ENCODE assay signal across 24 cellular contexts in the genomic region with DNA sequence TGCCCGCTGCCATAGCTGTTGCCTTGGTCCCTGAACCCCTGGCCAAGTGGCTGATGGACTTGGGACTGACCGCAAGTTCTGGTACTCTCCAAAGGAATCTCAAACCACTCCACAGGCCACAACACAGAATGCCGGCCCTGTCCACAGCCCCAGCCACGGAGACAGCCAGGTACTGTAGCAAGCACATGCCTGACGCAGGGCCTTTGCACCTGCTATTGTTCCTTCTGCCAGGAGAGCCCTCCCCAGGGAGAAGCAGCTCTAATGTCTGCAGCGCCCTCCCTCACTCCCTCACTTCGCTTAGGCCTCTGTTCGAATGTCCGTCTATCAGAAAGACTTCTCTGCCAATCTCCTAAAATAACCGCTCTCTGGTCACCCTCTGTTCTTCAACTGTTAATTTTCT.
"Had no signal": no experiment of that assay in that cellular context is flagged by ENCODE, and none has a peak within 500 bp of the region (broad histone marks: within the 10 kb centered on the region; RNA-seq: fewer than 3 reads in every experiment).

No MANE protein-coding gene starts in this region.

- H3K36me3 ChIP-seq: stomach, suprapubic skin, thoracic aorta, thyroid gland, tibial artery, tibial nerve, transverse colon, upper lobe of left lung, upper lobe of right lung, uterus, vagina had no signal

- H3K4me1 ChIP-seq: uterus had no signal

- DNase-seq: stimulated activated CD4-positive, alpha-beta T cell treated with anti-CD3 and anti-CD28 coated beads, Interleukin-2, amount 100 ng/mL, for 48 hours; stimulated activated CD4-positive, alpha-beta T cell treated with anti-CD3 and anti-CD28 coated beads, Interleukin-4, amount 100 ng/mL, for 1 hour; stimulated activated CD4-positive, alpha-beta T cell treated with anti-CD3 and anti-CD28 coated beads, Interleukin-4, amount 100 ng/mL, for 24 hours; stimulated activated CD4-positive, alpha-beta T cell treated with anti-CD3 and anti-CD28 coated beads, Interleukin-4, amount 100 ng/mL, for 4 hours; stimulated activated CD8-positive, alpha-beta memory T cell treated with anti-CD3 and anti-CD28 coated beads, Interleukin-4, amount 100 ng/mL, for 48 hours; stimulated activated naive B cell treated with anti-CD40 and anti-IgM and Interleukin-4, amounts not matched to agents 10 μg/mL and 1 μg/mL and 100 μg/mL, for 72 hours; stimulated activated naive CD4-positive, alpha-beta T cell; stimulated activated naive CD4-positive, alpha-beta T cell treated with Interleukin-2 at 50 U/mL for 16 hours; stimulated activated naive CD8-positive, alpha-beta T cell treated with anti-CD3 and anti-CD28 coated beads, Interleukin-15, amount 100 ng/mL, for 72 hours; stimulated activated naive CD8-positive, alpha-beta T cell treated with anti-CD3 and anti-CD28 coated beads, Interleukin-15, Interleukin-2, amounts not matched to agents 100 U/mL and 50 U/mL, for 24 hours; stomach; substantia nigra; testis; thyroid gland; tibial artery; transverse colon; trophoblast cell; upper lobe of left lung; upper lobe of right lung; uterus had no signal

- H3K9me3 ChIP-seq: stomach, suprapubic skin, testis, thoracic aorta, thyroid gland, tibial artery, tibial nerve, transverse colon, upper lobe of left lung, upper lobe of right lung, uterus, vagina had no signal

- H3K27ac ChIP-seq: stomach, testis, thoracic aorta, thyroid gland, tibial artery, tibial nerve, upper lobe of left lung, upper lobe of right lung, uterus, vagina had no signal

- H3K4me3 ChIP-seq: stomach, suprapubic skin, testis, thoracic aorta, thyroid gland, tibial artery, tibial nerve, transverse colon, upper lobe of left lung, upper lobe of right lung, uterus, vagina had no signal

- H3K27me3 ChIP-seq: stomach, suprapubic skin, testis, thyroid gland, tibial artery, transverse colon, upper lobe of left lung, upper lobe of right lung, uterus, vagina had no signal
